ENCODE assay signal across 8 cellular contexts in the genomic region with DNA sequence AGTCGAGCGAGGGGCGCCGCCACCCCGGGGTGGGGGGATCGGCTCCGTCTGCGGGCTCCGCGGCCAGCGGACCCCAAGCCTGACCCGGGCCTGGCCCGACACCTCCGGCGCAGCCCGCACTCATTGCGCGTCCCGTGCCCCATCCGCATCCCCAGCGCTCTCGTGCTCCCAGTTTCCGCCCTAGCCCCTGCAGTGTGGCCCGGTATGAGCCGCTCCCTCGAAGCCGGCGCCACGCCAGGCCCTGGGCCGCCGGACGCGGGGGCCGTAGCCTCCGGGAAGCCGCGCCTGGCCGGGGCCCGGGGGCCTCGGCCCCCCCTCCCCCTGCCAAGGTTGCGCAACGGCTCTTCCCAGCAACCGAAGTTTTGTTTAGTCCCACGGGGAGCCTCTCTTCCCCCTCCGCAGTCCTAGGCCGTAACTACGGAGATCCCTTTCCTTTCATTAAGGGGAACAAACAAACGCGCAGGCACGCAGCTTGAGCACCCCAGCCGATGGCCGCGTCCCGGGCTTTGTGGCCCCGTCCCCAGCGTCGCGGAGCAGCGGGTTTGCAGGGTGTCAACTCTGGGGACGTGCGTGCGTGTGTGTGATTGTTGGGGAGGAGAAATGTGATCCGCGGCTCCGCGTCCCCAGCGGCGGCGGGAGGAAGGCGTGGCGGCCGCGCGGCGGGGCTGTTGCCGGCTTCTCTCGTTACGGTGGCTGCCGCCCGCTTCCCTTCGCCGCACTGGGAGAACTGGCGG. TPM values are rescaled to one million over a fixed set of nuclear protein-coding genes. Genes with fewer than 3 reads are reported as not detected.
A peak's percentile ranks its signal among the peaks of the same experiment; 100 is the strongest.
DNase-seq lines count a peak whose midpoint lies in the region; ATAC-seq and TF ChIP-seq lines count a peak whose summit lies in the region.

No MANE protein-coding gene starts in this region.

- no peaks in the 10 kb centered on the region for H3K36me3 ChIP-seq in right atrium auricular region
- no peaks in the 10 kb centered on the region for H3K36me3 ChIP-seq in uterus

- intact Hi-C loops in uterus (cut with DNase I; ENCODE audit: low total_unique reads) = no loop called here

- peaks cover 14% of the 10 kb centered on the region for H3K36me3 Mint-ChIP-seq in T-helper 1 cell treated with Interleukin-12 subunit alpha and Interleukin-12 subunit beta and Interleukin-4 antibody, amounts not matched to agents 30 μg/mL and 1 μg/mL, for 36 hours (ENCODE audit: low read depth)

- H3K9me3 Mint-ChIP-seq in T-helper 1 cell treated with Interleukin-12 subunit alpha and Interleukin-12 subunit beta and Interleukin-4 antibody, amounts not matched to agents 30 μg/mL and 1 μg/mL, for 36 hours = peaks cover 5% of the 10 kb centered on the region

- peak overlapping the region; percentile 99 for H3K27ac Mint-ChIP-seq in T-helper 1 cell treated with Interleukin-12 subunit alpha and Interleukin-12 subunit beta and Interleukin-4 antibody, amounts not matched to agents 30 μg/mL and 1 μg/mL, for 36 hours

- TF ChIP-seq CTCF in GM12875 (IDR thresholded peaks at IDR 0.05; ENCODE audit: borderline replicate concordance, insufficient read depth, low read depth, low read length) (peak; percentile 48), right atrium auricular region (IDR thresholded peaks at IDR 0.05) (peak; percentile 15 to 58), uterus (IDR thresholded peaks at IDR 0.05) (peak; percentile 27 to 62 (median 34))

- peak in 1 of 2 donors; percentile 81 for TF ChIP-seq POLR2A in uterus (IDR thresholded peaks at IDR 0.05)

- H3K4me1 Mint-ChIP-seq in T-helper 1 cell treated with Interleukin-12 subunit alpha and Interleukin-12 subunit beta and Interleukin-4 antibody, amounts not matched to agents 30 μg/mL and 1 μg/mL, for 36 hours (ENCODE audit: low read depth) = peaks cover 30% of the 10 kb centered on the region

- H3K9me3 ChIP-seq in right atrium auricular region = no peaks in the 10 kb centered on the region
- H3K9me3 ChIP-seq in uterus = no peaks in the 10 kb centered on the region

- H3K27me3 ChIP-seq in right atrium auricular region = no peaks in the 10 kb centered on the region
- H3K27me3 ChIP-seq in uterus = no peaks in the 10 kb centered on the region

- peak overlapping the region; percentile 100 for H3K27ac ChIP-seq in right atrium auricular region
- H3K27ac ChIP-seq in uterus = peak overlapping the region; percentile 99 to 100

- H3K4me1 ChIP-seq in right atrium auricular region (peaks cover 0 to 36% of the 10 kb centered on the region in 2 donors), uterus (no peaks in the 10 kb centered on the region)

- H3K27me3 Mint-ChIP-seq in T-helper 1 cell treated with Interleukin-12 subunit alpha and Interleukin-12 subunit beta and Interleukin-4 antibody, amounts not matched to agents 30 μg/mL and 1 μg/mL, for 36 hours (ENCODE audit: low read depth) = no peaks in the 10 kb centered on the region

- peak; percentile 34 for ATAC-seq in HG02759 (IDR thresholded peaks at IDR 0.05; ENCODE audit: unreplicated experiment)

- DNase-seq in NCI-H1417 (lab: John Stamatoyannopoulos, UW) (peak; percentile 87 to 96 (median 88)), amygdala (lab: John Stamatoyannopoulos, UW) (peak in 55 of 56 donors; percentile 5 to 87 (median 69)), right atrium auricular region (ENCODE audit: low spot score) (peak; percentile 91), putamen (ENCODE audit: low spot score) (peak; percentile 82), uterus (peak; percentile 92 to 95)

- peak overlapping the region; percentile 90 for H3K4me3 Mint-ChIP-seq in T-helper 1 cell treated with Interleukin-12 subunit alpha and Interleukin-12 subunit beta and Interleukin-4 antibody, amounts not matched to agents 30 μg/mL and 1 μg/mL, for 36 hours

- peak overlapping the region; percentile 88 for H3K4me3 ChIP-seq in GM12875 (ENCODE audit: low read depth, low read length)
- peak overlapping the region; percentile 97 to 99 for H3K4me3 ChIP-seq in right atrium auricular region
- H3K4me3 ChIP-seq in uterus = peak overlapping the region; percentile 90 to 93

RNA-seq across cellular contexts. Expression of a gene that starts 0.9 kb away (rescaled TPM):
- total RNA-seq in right atrium auricular region (100 to 1,000 TPM; 142 to 209 TPM), uterus (100 to 1,000 TPM; 267 to 391 (median 316) TPM)

Comparison
In these comparisons a context has a peak if more than half of its experiments do, and no peak if none do; other contexts are left out.
1. Peak in every context shown above with its lines: DNase-seq, ATAC-seq, H3K4me3 ChIP-seq and H3K27ac ChIP-seq.